ENCODE assay signal across 11 cellular contexts in genomic region chr1:17617787-17618557, GRCh38.
A peak's percentile ranks its signal among the peaks of the same experiment; 100 is the strongest.
DNase-seq lines count a peak whose midpoint lies in the region; ATAC-seq and TF ChIP-seq lines count a peak whose summit lies in the region.
"Had no signal": no experiment of that assay in that cellular context is flagged by ENCODE, and none has a peak within 500 bp of the region (broad histone marks: within the 10 kb centered on the region; RNA-seq: fewer than 3 reads in every experiment).

No MANE protein-coding gene starts in this region.

- no peak overlapping the region for H3K27ac Mint-ChIP-seq in activated naive CD4-positive, alpha-beta T cell treated with anti-CD3 and anti-CD28 coated beads, Interleukin-2, amount 50 U/mL, for 72 hours
- H3K27ac Mint-ChIP-seq: activated naive CD8-positive, alpha-beta T cell had no signal

- no peaks in the 10 kb centered on the region for H3K9me3 Mint-ChIP-seq in activated naive CD4-positive, alpha-beta T cell treated with anti-CD3 and anti-CD28 coated beads, Interleukin-2, amount 50 U/mL, for 72 hours

- peaks cover 24% of the 10 kb centered on the region for H3K36me3 ChIP-seq in BLaER1
- H3K36me3 ChIP-seq in ascending aorta = peaks cover 35 to 54% of the 10 kb centered on the region in 2 donors

- peak overlapping the region; percentile 32; the same call in 1 of the 2 replicates for H3K4me2 ChIP-seq in BLaER1

- intact Hi-C loops in ascending aorta (cut with DNase I) (loop anchor here (2.0 kb wide), 2 partner anchors 15 to 29 kb away; no protein-coding TSS in a partner anchor), left ventricle myocardium superior (cut with micrococcal nuclease) (no loop called here)

- H3K4me1 ChIP-seq in BLaER1 (peaks cover 17% of the 10 kb centered on the region), ascending aorta (peaks cover 35 to 62% of the 10 kb centered on the region in 2 donors)

- no peaks in the 10 kb centered on the region for H3K36me3 Mint-ChIP-seq in activated naive CD4-positive, alpha-beta T cell treated with anti-CD3 and anti-CD28 coated beads, Interleukin-2, amount 50 U/mL, for 72 hours
- H3K36me3 Mint-ChIP-seq: activated naive CD8-positive, alpha-beta T cell had no signal

- no peak overlapping the region for H3K9ac ChIP-seq in BLaER1

- no peaks in the 10 kb centered on the region for H4K20me1 ChIP-seq in BLaER1

- peak in 1 of 3 experiments; percentile 27 for TF ChIP-seq CTCF in ascending aorta (IDR thresholded peaks at IDR 0.05)

- H3K4me3 ChIP-seq in BLaER1 (no peak overlapping the region), ascending aorta (peak overlapping the region; percentile 50 to 68)

- H3K9me3 ChIP-seq in BLaER1 (no peaks in the 10 kb centered on the region), ascending aorta (no peaks in the 10 kb centered on the region)

- H3K27me3 ChIP-seq in BLaER1 (no peaks in the 10 kb centered on the region), ascending aorta (no peaks in the 10 kb centered on the region)

- DNase-seq in ascending aorta (ENCODE audit: low spot score in 2 of 2) (peak; percentile 71 to 94), left ventricle myocardium superior (peak; percentile 81), putamen (ENCODE audit: low spot score) (peak; percentile 20), DMS79 treated with DMSO at 0.1 percent for 48 hours (lab: John Stamatoyannopoulos, UW) (no peak)
- DNase-seq in activated naive CD4-positive, alpha-beta T cell treated with anti-CD3 and anti-CD28 coated beads, Interleukin-2, amount 50 U/mL, for 72 hours (ENCODE audit: low spot score in 2 of 2) = no peak
- DNase-seq: NK-92 treated with Interleukin-12 subunit alpha and Interleukin-12 subunit beta, amount 100 ng/mL, for 24 hours; WERI-Rb-1 had no signal

- peak overlapping the region; percentile 14; the same call in 1 of the 2 replicates for H3K27ac ChIP-seq in BLaER1
- peak overlapping the region; percentile 91 to 97 for H3K27ac ChIP-seq in ascending aorta
- H3K27ac ChIP-seq: WERI-Rb-1 had no signal

- ATAC-seq in left ventricle myocardium superior (peak; percentile 90), HG03039 (IDR thresholded peaks at IDR 0.05; ENCODE audit: unreplicated experiment) (no peak), GM19395 (IDR thresholded peaks at IDR 0.05; ENCODE audit: unreplicated experiment) (no peak)
- no peak for ATAC-seq in activated naive CD4-positive, alpha-beta T cell treated with anti-CD3 and anti-CD28 coated beads, Interleukin-2, amount 50 U/mL, for 72 hours

Comparison
In these comparisons a context has a peak if more than half of its experiments do, and no peak if none do; other contexts are left out.
1. DNase-seq: peak in ascending aorta (2 of 2), left ventricle myocardium superior (single experiment) and putamen (single experiment); none in DMS79 treated with DMSO at 0.1 percent for 48 hours (single experiment) and activated naive CD4-positive, alpha-beta T cell treated with anti-CD3 and anti-CD28 coated beads, Interleukin-2, amount 50 U/mL, for 72 hours (0 of 2).